ENCODE assay signal across 29 cellular contexts in the genomic region with DNA sequence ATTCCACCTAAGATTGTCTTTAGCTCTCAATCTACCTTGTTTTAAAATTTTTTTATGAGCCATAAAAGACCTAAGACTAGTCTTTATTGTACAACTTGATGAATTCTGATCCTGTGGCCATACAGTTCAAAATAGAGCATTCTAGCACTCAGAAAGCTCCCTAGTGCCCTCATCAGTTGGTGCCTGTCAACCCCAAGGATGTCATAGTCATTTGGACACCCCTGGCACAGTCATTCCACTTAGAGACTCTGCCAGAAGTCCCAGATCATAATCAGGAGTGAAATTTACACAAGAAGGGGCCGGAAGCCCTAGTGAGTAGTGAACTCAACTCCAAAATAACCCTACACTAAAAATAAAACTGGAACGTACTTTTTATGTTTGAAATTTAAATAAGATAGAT.
A peak's percentile ranks its signal among the peaks of the same experiment; 100 is the strongest.
DNase-seq lines count a peak whose midpoint lies in the region; ATAC-seq and TF ChIP-seq lines count a peak whose summit lies in the region.
"Had no signal": no experiment of that assay in that cellular context is flagged by ENCODE, and none has a peak within 500 bp of the region (broad histone marks: within the 10 kb centered on the region; RNA-seq: fewer than 3 reads in every experiment).

No MANE protein-coding gene starts in this region.

- H2BK120ac ChIP-seq in H9 (ENCODE audit: low read depth, low read length, poor library complexity, severe bottlenecking) = no peak overlapping the region

- CTCF ChIA-PET in activated CD8-positive, alpha-beta memory T cell treated with anti-CD3 and anti-CD28 coated beads, Interleukin-2, amount 10 ng/mL, durations not matched to agents 7 days and 5 days (lab: Charles Lee) = interaction anchor here (1.2 kb wide), 1 partner anchor 290 kb away, joined by 3 read pairs; no protein-coding TSS in a partner anchor

- no peak overlapping the region for H2AFZ ChIP-seq in H9 (ENCODE audit: low read length)

- H3K79me2 ChIP-seq in H9 (ENCODE audit: insufficient read depth, low read length) = no peaks in the 10 kb centered on the region

- no peaks in the 10 kb centered on the region for H3K79me1 ChIP-seq in H9 (ENCODE audit: insufficient read depth, low read depth, low read length, poor library complexity, severe bottlenecking)

- peaks cover 24% of the 10 kb centered on the region for H3K4me1 Mint-ChIP-seq in activated CD8-positive, alpha-beta memory T cell treated with anti-CD3 and anti-CD28 coated beads, Interleukin-2, amount 10 ng/mL, durations not matched to agents 7 days and 5 days
- peaks cover 37% of the 10 kb centered on the region for H3K4me1 Mint-ChIP-seq in progenitor cell of endocrine pancreas (ENCODE audit: low read depth)
- H3K4me1 Mint-ChIP-seq in H9 = peaks cover 13 to 29% of the 10 kb centered on the region in 2 experiments

- peak; percentile 71 for ATAC-seq in activated CD8-positive, alpha-beta memory T cell treated with anti-CD3 and anti-CD28 coated beads, Interleukin-2, amount 10 ng/mL, durations not matched to agents 7 days and 5 days
- ATAC-seq in GM18511 (IDR thresholded peaks at IDR 0.05; ENCODE audit: unreplicated experiment) (peak; percentile 58), HG02759 (IDR thresholded peaks at IDR 0.05; ENCODE audit: unreplicated experiment) (peak; percentile 50), GM18867 (IDR thresholded peaks at IDR 0.05; ENCODE audit: unreplicated experiment) (no peak)
- ATAC-seq: CD8-positive, alpha-beta T cell; left lobe of liver; Right ventricle myocardium inferior; upper lobe of right lung had no signal

- no peak overlapping the region for H2BK15ac ChIP-seq in H9 (ENCODE audit: low read depth, low read length)

- no peak overlapping the region for H4K8ac ChIP-seq in H9 (replicated peaks; ENCODE audit: insufficient read length, low read depth, low read length)

- no peak overlapping the region for H3K4me2 ChIP-seq in H9 (ENCODE audit: insufficient read depth, insufficient read length, low read length)
- H3K4me2 ChIP-seq: SK-N-SH had no signal

- WGBS in H9 (ENCODE audit: extremely low coverage, insufficient read length, low lambda C conversion rate) = no CpG with 5 or more reads among the region's 2 CpGs

- peak overlapping the region; percentile 49 for H3K27ac Mint-ChIP-seq in activated CD8-positive, alpha-beta memory T cell treated with anti-CD3 and anti-CD28 coated beads, Interleukin-2, amount 10 ng/mL, durations not matched to agents 7 days and 5 days
- H3K27ac Mint-ChIP-seq in progenitor cell of endocrine pancreas (peak overlapping the region; percentile 19), H9 (no peak overlapping the region)
- H3K27ac Mint-ChIP-seq: activated naive CD4-positive, alpha-beta T cell treated with anti-CD3 and anti-CD28 coated beads, Interleukin-2, amount 10 ng/mL, durations not matched to agents 7 days and 5 days; brain; CD8-positive, alpha-beta T cell; dendritic cell treated with granulocyte-macrophage colony-stimulating factor and Interleukin-4, amounts not matched to agents 40 ng/mL and 50 ng/mL, for 4 days; endodermal cell; T-helper 1 cell treated with Interleukin-12 subunit alpha and Interleukin-12 subunit beta and Interleukin-4 antibody, amounts not matched to agents 30 μg/mL and 1 μg/mL, for 36 hours had no signal

- peaks cover 13% of the 10 kb centered on the region for H3K27me3 Mint-ChIP-seq in activated CD8-positive, alpha-beta memory T cell treated with anti-CD3 and anti-CD28 coated beads, Interleukin-2, amount 10 ng/mL, durations not matched to agents 7 days and 5 days
- H3K27me3 Mint-ChIP-seq in progenitor cell of endocrine pancreas (peaks cover 68% of the 10 kb centered on the region), H9 (ENCODE audit: low read depth) (peaks cover 2% of the 10 kb centered on the region)

- peaks cover 1% of the 10 kb centered on the region for H3K36me3 Mint-ChIP-seq in activated CD8-positive, alpha-beta memory T cell treated with anti-CD3 and anti-CD28 coated beads, Interleukin-2, amount 10 ng/mL, durations not matched to agents 7 days and 5 days
- H3K36me3 Mint-ChIP-seq in progenitor cell of endocrine pancreas (ENCODE audit: insufficient read depth) (no peaks in the 10 kb centered on the region), H9 (ENCODE audit: insufficient read depth in 1 of 3, low read depth in 3 of 3) (no peaks in the 10 kb centered on the region; a peak in 1 of 7 replicates)
- H3K36me3 Mint-ChIP-seq: activated naive CD4-positive, alpha-beta T cell treated with anti-CD3 and anti-CD28 coated beads, Interleukin-2, amount 10 ng/mL, durations not matched to agents 7 days and 5 days; brain; CD8-positive, alpha-beta T cell had no signal

- H3K27me3 ChIP-seq in H9 (ENCODE audit: insufficient read depth, low read length) = no peaks in the 10 kb centered on the region
- H3K27me3 ChIP-seq: ovary had no signal

- no peak overlapping the region for H3K56ac ChIP-seq in H9 (ENCODE audit: insufficient read length, low read depth, low read length)

- H4K20me1 ChIP-seq in H9 (ENCODE audit: control insufficient read depth, insufficient read depth, insufficient read length) = no peaks in the 10 kb centered on the region

- no peak overlapping the region for H2BK12ac ChIP-seq in H9 (ENCODE audit: insufficient read length, low read depth, low read length)

- H3K9me3 ChIP-seq in H9 (ENCODE audit: control insufficient read depth, low read depth, low read length) = no peaks in the 10 kb centered on the region
- H3K9me3 ChIP-seq: BE2C, ovary, SK-N-SH, suprapubic skin, upper lobe of right lung had no signal

- no peak overlapping the region for H3K9ac ChIP-seq in H9 (ENCODE audit: extremely low read depth, insufficient read length, low read length)
- H3K9ac ChIP-seq: SK-N-SH had no signal

- no peak overlapping the region for H3K27ac ChIP-seq in H9 (ENCODE audit: insufficient read length, low read depth, low read length)
- H3K27ac ChIP-seq: ovary, suprapubic skin, upper lobe of right lung had no signal

- no peak overlapping the region for H3K18ac ChIP-seq in H9 (ENCODE audit: insufficient read length, low read depth, low read length)

- H3K4me3 Mint-ChIP-seq in activated CD8-positive, alpha-beta memory T cell treated with anti-CD3 and anti-CD28 coated beads, Interleukin-2, amount 10 ng/mL, durations not matched to agents 7 days and 5 days = no peak overlapping the region
- H3K4me3 Mint-ChIP-seq in progenitor cell of endocrine pancreas (ENCODE audit: low read depth) = no peak overlapping the region
- H3K4me3 Mint-ChIP-seq in H9 = no peak overlapping the region
- H3K4me3 Mint-ChIP-seq: activated naive CD4-positive, alpha-beta T cell treated with anti-CD3 and anti-CD28 coated beads, Interleukin-2, amount 10 ng/mL, durations not matched to agents 7 days and 5 days; brain; CD8-positive, alpha-beta T cell; dendritic cell treated with granulocyte-macrophage colony-stimulating factor and Interleukin-4, amounts not matched to agents 40 ng/mL and 50 ng/mL, for 4 days; endodermal cell; T-helper 1 cell treated with Interleukin-12 subunit alpha and Interleukin-12 subunit beta and Interleukin-4 antibody, amounts not matched to agents 30 μg/mL and 1 μg/mL, for 36 hours had no signal

- no peak overlapping the region for H2BK5ac ChIP-seq in H9 (ENCODE audit: insufficient read length, low read length)

- H3K23me2 ChIP-seq in H9 (ENCODE audit: insufficient read length, low read depth, low read length, poor library complexity, severe bottlenecking) = no peaks in the 10 kb centered on the region

- no peak overlapping the region for H3K14ac ChIP-seq in H9 (ENCODE audit: insufficient read depth, low read length)

- H3T11ph ChIP-seq in H9 (ENCODE audit: low read length) = no peak overlapping the region

- H3K4ac ChIP-seq in H9 (ENCODE audit: low read depth, low read length) = no peak overlapping the region

- TF ChIP-seq CTCF in progenitor cell of endocrine pancreas (IDR thresholded peaks at IDR 0.05; ENCODE audit: unreplicated experiment) (no peak), H9 (conservative IDR thresholded peaks at IDR 0.05) (no peak)

- no peaks in the 10 kb centered on the region for H3K4me1 ChIP-seq in H9 (ENCODE audit: insufficient read depth, low read length)
- H3K4me1 ChIP-seq: upper lobe of right lung had no signal

- H2BK20ac ChIP-seq in H9 (ENCODE audit: low read depth, low read length, poor library complexity, severe bottlenecking) = no peak overlapping the region

- H2AK5ac ChIP-seq in H9 (ENCODE audit: insufficient read length, low read length) = no peak overlapping the region

- no peaks in the 10 kb centered on the region for H3K9me3 Mint-ChIP-seq in activated CD8-positive, alpha-beta memory T cell treated with anti-CD3 and anti-CD28 coated beads, Interleukin-2, amount 10 ng/mL, durations not matched to agents 7 days and 5 days (ENCODE audit: low read depth)
- H3K9me3 Mint-ChIP-seq in progenitor cell of endocrine pancreas (ENCODE audit: low read depth) = no peaks in the 10 kb centered on the region
- peaks cover 0 to 3% of the 10 kb centered on the region in 2 experiments; a peak in 1 of 5 replicates for H3K9me3 Mint-ChIP-seq in H9
- H3K9me3 Mint-ChIP-seq: activated naive CD4-positive, alpha-beta T cell treated with anti-CD3 and anti-CD28 coated beads, Interleukin-2, amount 10 ng/mL, durations not matched to agents 7 days and 5 days; CD8-positive, alpha-beta T cell; dendritic cell treated with granulocyte-macrophage colony-stimulating factor and Interleukin-4, amounts not matched to agents 40 ng/mL and 50 ng/mL, for 4 days; endodermal cell; T-helper 1 cell treated with Interleukin-12 subunit alpha and Interleukin-12 subunit beta and Interleukin-4 antibody, amounts not matched to agents 30 μg/mL and 1 μg/mL, for 36 hours had no signal

- no peak overlapping the region for H4K91ac ChIP-seq in H9 (ENCODE audit: insufficient read length, low read depth, low read length)

- peak; percentile 53 for DNase-seq in activated CD8-positive, alpha-beta memory T cell treated with anti-CD3 and anti-CD28 coated beads, Interleukin-2, amount 10 ng/mL, durations not matched to agents 7 days and 5 days
- DNase-seq in activated CD8-positive, alpha-beta memory T cell treated with anti-CD3 and anti-CD28 coated beads for 24 hours = no peak
- DNase-seq in progenitor cell of endocrine pancreas (ENCODE audit: low spot score, unreplicated experiment) (no peak), H9 (no peak)
- DNase-seq: activated CD4-positive, CD25-positive, alpha-beta regulatory T cell; activated naive CD4-positive, alpha-beta T cell treated with anti-CD3 and anti-CD28 coated beads, Interleukin-2, amount 10 ng/mL, durations not matched to agents 7 days and 5 days; amniotic stem cell; BE2C; CD8-positive, alpha-beta T cell; endodermal cell; glutamatergic neuron; MV-4-11; NCI-H1436; NCI-H2081; NCI-H2227 treated with DMSO at 0.1 percent for 48 hours; NCI-H526; ovary; SK-N-SH; stimulated activated naive CD4-positive, alpha-beta T cell treated with Interleukin-2 at 50 U/mL for 16 hours; upper lobe of right lung had no signal

- no peak overlapping the region for H4K5ac ChIP-seq in H9 (ENCODE audit: insufficient read length, low read depth, low read length)

- no peak overlapping the region for H3K23ac ChIP-seq in H9 (ENCODE audit: insufficient read length, low read depth, low read length)

Comparison
In these comparisons a context has a peak if more than half of its experiments do, and no peak if none do; other contexts are left out.
1. H3K27ac Mint-ChIP-seq: peak in activated CD8-positive, alpha-beta memory T cell treated with anti-CD3 and anti-CD28 coated beads, Interleukin-2, amount 10 ng/mL, durations not matched to agents 7 days and 5 days (single experiment) and progenitor cell of endocrine pancreas (single experiment); none in H9 (0 of 3).